1 cellular context compared by ENCODE assay signal in the genomic region with DNA sequence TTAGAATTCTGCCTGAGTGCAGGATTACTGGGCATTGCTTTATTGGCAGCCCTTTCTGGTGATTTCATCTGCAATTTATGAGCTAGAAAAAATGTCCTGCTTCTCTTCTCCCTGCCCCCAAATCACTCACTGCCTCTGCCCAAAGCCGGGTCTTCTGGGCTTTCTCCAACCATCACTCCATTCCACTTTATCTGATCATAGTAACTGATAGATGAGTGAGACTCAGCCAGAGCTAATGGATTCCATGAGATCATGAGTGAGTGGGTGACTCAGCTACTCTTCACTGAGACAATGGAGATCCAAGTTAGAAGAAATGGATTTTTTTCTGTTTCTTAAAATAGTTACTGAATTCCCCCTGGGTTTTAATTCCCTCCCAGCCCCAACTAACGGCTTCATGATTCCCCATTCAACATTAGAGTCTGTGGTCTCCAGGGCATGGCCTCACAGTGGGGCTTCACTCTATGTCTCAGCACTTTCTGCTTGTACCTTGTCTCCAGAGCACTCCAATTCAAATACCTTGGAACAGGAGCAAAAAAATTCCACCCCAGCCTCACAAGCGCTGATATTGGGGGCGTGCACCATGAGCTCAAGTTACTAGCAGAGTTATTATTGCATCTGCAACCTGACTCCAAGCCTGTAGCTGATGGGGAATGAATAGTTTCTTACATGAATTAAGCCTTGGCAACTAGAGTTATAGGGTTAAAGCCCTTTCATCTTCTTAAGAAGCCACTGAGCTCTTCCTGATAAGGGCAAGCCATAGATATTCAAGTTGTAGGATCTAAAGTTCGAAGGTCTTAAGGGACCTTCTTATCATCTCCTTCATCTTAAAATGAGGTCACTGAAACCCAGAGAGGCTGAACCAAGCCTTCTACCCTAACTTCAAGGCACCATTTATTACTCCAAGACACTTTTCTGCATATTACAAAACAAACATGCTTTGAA.
TF ChIP-seq lines count a peak whose summit lies in the region.

No MANE protein-coding gene starts in this region.

TF ChIP-seq in SK-N-SH, 30 proteins besides CTCF, POLR2A, EP300 and RAD21 (continued from another document):
- TF ChIP-seq CHD2 (IDR thresholded peaks at IDR 0.05; ENCODE audit: low read length, partially characterized antibody) = no peak
- TF ChIP-seq, protein P1, sequence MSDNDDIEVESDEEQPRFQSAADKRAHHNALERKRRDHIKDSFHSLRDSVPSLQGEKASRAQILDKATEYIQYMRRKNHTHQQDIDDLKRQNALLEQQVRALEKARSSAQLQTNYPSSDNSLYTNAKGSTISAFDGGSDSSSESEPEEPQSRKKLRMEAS (IDR thresholded peaks at IDR 0.05; ENCODE audit: low read depth) = peak; percentile 50; the same call in 1 of the 2 replicates
- TF ChIP-seq, protein P2, sequence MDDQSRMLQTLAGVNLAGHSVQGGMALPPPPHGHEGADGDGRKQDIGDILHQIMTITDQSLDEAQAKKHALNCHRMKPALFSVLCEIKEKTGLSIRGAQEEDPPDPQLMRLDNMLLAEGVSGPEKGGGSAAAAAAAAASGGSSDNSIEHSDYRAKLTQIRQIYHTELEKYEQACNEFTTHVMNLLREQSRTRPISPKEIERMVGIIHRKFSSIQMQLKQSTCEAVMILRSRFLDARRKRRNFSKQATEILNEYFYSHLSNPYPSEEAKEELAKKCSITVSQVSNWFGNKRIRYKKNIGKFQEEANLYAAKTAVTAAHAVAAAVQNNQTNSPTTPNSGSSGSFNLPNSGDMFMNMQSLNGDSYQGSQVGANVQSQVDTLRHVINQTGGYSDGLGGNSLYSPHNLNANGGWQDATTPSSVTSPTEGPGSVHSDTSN (IDR thresholded peaks at IDR 0.05) = peak; percentile 99
- peak; percentile 95 for TF ChIP-seq MEF2A (IDR thresholded peaks at IDR 0.05; ENCODE audit: borderline replicate concordance, low read depth)
- TF ChIP-seq JUND (IDR thresholded peaks at IDR 0.05) = peak; percentile 98
- TF ChIP-seq EZH2phosphoT487 (IDR thresholded peaks at IDR 0.05; ENCODE audit: borderline replicate concordance, low read depth) = no peak
- peak; percentile 93 for TF ChIP-seq RXRA (IDR thresholded peaks at IDR 0.05; ENCODE audit: borderline replicate concordance, low read depth)
- no peak for TF ChIP-seq NRF1 (IDR thresholded peaks at IDR 0.05; ENCODE audit: low read depth, low read length)
- peak; percentile 98 for TF ChIP-seq NFIC (IDR thresholded peaks at IDR 0.05; ENCODE audit: borderline replicate concordance)
- TF ChIP-seq, protein P3, sequence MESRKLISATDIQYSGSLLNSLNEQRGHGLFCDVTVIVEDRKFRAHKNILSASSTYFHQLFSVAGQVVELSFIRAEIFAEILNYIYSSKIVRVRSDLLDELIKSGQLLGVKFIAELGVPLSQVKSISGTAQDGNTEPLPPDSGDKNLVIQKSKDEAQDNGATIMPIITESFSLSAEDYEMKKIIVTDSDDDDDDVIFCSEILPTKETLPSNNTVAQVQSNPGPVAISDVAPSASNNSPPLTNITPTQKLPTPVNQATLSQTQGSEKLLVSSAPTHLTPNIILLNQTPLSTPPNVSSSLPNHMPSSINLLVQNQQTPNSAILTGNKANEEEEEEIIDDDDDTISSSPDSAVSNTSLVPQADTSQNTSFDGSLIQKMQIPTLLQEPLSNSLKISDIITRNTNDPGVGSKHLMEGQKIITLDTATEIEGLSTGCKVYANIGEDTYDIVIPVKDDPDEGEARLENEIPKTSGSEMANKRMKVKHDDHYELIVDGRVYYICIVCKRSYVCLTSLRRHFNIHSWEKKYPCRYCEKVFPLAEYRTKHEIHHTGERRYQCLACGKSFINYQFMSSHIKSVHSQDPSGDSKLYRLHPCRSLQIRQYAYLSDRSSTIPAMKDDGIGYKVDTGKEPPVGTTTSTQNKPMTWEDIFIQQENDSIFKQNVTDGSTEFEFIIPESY (IDR thresholded peaks at IDR 0.05; ENCODE audit: borderline replicate concordance, low read depth) = peak; percentile 77; the same call in 1 of the 2 replicates
- TF ChIP-seq SIN3A (IDR thresholded peaks at IDR 0.05; ENCODE audit: borderline replicate concordance, low read depth, low read length) = no peak
- TF ChIP-seq GABPA (IDR thresholded peaks at IDR 0.05; ENCODE audit: low read depth) = no peak
- TF ChIP-seq TAF1 (IDR thresholded peaks at IDR 0.05; ENCODE audit: borderline replicate concordance, low read depth, low read length) = peak; percentile 53; the same call in 1 of the 2 replicates
- TF ChIP-seq FOSL2 (IDR thresholded peaks at IDR 0.05; ENCODE audit: borderline replicate concordance, low read depth) = peak; percentile 96
- TF ChIP-seq GATA2 (CRISPR knock-in tag; IDR thresholded peaks at IDR 0.05) = no peak
- no peak; the same call in 1 of the 2 replicates for TF ChIP-seq SMC3 (IDR thresholded peaks at IDR 0.05; ENCODE audit: low read depth, low read length)
- peak; percentile 89 for TF ChIP-seq POLR2AphosphoS5 (IDR thresholded peaks at IDR 0.05; ENCODE audit: low read depth, low read length)
- no peak for TF ChIP-seq FOXJ3 (CRISPR knock-in tag; IDR thresholded peaks at IDR 0.05)
- TF ChIP-seq TCF12 (IDR thresholded peaks at IDR 0.05) = peak; percentile 98
- TF ChIP-seq RCOR1 (IDR thresholded peaks at IDR 0.05; ENCODE audit: low read length) = no peak
- 0 out of 2 replicates have a peak, but pooled peaks have one; percentile 51 for TF ChIP-seq YY1 (IDR thresholded peaks at IDR 0.05; ENCODE audit: low read depth)
